Comparison of ENCODE assay signal across 1 cellular context in genomic region chr6:41589636-41590622, GRCh38.
TF ChIP-seq lines count a peak whose summit lies in the region.

No MANE protein-coding gene starts in this region.

TF ChIP-seq in WTC11, 78 proteins besides CTCF, POLR2A, EP300 and RAD21 (continued from another document):
- TF ChIP-seq OVOL2 (CRISPR knock-in tag; IDR thresholded peaks at IDR 0.05; ENCODE audit: borderline replicate concordance) (no peak), ATF1 (CRISPR knock-in tag; IDR thresholded peaks at IDR 0.05) (no peak), MAX (CRISPR knock-in tag; IDR thresholded peaks at IDR 0.05) (no peak), NR2C2 (CRISPR knock-in tag; IDR thresholded peaks at IDR 0.05) (no peak), ZNF138 (CRISPR knock-in tag; conservative IDR thresholded peaks at IDR 0.05) (no peak)
